1 cellular context compared by ENCODE assay signal in the genomic region with DNA sequence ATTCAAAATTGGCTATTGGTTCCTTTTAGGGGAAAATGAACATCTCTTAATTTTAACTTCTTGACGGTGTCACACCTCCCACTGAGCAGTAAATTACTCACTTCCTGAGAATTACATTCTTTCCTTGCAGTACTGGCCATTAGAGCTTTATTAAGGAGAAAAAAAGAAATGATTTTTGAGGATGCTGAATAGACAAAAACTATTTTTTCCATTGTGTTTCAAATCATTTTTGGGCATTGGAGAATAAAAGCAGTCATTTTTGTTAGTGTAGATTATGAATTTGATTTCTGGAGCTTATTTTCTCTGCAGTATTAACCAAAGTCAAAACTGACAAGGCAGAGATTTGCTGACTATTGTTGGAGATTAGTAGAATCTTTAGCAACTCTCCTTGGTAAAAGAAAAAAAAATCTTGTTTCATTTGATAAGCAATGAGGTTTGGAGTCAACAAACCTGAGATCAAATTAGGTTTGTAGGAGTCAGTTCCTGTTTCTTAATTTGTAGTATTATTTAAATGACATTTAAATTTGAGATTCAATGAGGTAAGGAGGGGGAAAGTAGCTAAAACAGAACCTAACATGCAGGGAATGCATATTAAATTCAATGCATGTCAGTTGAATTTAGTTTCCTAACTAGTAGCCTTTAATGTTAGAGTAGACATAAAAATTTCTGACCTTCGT.
TF ChIP-seq lines count a peak whose summit lies in the region.

No MANE protein-coding gene starts in this region.

TF ChIP-seq in HepG2, 621 proteins besides CTCF, POLR2A, EP300 and RAD21 (continued from another document):
- TF ChIP-seq, protein P1, sequence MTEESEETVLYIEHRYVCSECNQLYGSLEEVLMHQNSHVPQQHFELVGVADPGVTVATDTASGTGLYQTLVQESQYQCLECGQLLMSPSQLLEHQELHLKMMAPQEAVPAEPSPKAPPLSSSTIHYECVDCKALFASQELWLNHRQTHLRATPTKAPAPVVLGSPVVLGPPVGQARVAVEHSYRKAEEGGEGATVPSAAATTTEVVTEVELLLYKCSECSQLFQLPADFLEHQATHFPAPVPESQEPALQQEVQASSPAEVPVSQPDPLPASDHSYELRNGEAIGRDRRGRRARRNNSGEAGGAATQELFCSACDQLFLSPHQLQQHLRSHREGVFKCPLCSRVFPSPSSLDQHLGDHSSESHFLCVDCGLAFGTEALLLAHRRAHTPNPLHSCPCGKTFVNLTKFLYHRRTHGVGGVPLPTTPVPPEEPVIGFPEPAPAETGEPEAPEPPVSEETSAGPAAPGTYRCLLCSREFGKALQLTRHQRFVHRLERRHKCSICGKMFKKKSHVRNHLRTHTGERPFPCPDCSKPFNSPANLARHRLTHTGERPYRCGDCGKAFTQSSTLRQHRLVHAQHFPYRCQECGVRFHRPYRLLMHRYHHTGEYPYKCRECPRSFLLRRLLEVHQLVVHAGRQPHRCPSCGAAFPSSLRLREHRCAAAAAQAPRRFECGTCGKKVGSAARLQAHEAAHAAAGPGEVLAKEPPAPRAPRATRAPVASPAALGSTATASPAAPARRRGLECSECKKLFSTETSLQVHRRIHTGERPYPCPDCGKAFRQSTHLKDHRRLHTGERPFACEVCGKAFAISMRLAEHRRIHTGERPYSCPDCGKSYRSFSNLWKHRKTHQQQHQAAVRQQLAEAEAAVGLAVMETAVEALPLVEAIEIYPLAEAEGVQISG (CRISPR knock-in tag; IDR thresholded peaks at IDR 0.05) = no peak
- no peak for TF ChIP-seq ZNF343 (CRISPR knock-in tag; IDR thresholded peaks at IDR 0.05)
- TF ChIP-seq, protein P2, sequence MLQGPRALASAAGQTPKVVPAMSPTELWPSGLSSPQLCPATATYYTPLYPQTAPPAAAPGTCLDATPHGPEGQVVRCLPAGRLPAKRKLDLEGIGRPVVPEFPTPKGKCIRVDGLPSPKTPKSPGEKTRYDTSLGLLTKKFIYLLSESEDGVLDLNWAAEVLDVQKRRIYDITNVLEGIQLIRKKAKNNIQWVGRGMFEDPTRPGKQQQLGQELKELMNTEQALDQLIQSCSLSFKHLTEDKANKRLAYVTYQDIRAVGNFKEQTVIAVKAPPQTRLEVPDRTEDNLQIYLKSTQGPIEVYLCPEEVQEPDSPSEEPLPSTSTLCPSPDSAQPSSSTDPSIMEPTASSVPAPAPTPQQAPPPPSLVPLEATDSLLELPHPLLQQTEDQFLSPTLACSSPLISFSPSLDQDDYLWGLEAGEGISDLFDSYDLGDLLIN (CRISPR knock-in tag; IDR thresholded peaks at IDR 0.05; ENCODE audit: borderline replicate concordance) = no peak
- TF ChIP-seq, protein P3, sequence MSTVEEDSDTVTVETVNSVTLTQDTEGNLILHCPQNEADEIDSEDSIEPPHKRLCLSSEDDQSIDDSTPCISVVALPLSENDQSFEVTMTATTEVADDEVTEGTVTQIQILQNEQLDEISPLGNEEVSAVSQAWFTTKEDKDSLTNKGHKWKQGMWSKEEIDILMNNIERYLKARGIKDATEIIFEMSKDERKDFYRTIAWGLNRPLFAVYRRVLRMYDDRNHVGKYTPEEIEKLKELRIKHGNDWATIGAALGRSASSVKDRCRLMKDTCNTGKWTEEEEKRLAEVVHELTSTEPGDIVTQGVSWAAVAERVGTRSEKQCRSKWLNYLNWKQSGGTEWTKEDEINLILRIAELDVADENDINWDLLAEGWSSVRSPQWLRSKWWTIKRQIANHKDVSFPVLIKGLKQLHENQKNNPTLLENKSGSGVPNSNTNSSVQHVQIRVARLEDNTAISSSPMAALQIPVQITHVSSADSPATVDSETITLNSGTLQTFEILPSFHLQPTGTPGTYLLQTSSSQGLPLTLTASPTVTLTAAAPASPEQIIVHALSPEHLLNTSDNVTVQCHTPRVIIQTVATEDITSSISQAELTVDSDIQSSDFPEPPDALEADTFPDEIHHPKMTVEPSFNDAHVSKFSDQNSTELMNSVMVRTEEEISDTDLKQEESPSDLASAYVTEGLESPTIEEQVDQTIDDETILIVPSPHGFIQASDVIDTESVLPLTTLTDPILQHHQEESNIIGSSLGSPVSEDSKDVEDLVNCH (CRISPR knock-in tag; IDR thresholded peaks at IDR 0.05) = no peak
